1 cellular context compared by ENCODE assay signal in genomic region chr7:128739048-128739962, GRCh38.
TF ChIP-seq lines count a peak whose summit lies in the region.

TSS of gene CALU (plus strand) at chr7:128739359. CDS start at chr7:128748584, 9,225 bp downstream.

TF ChIP-seq in HCT116, 20 proteins besides CTCF, POLR2A, EP300 and RAD21 (continued from another document):
- no peak for TF ChIP-seq REST (IDR thresholded peaks at IDR 0.05; ENCODE audit: low read depth)
- no peak for TF ChIP-seq YY1 (IDR thresholded peaks at IDR 0.05; ENCODE audit: extremely low read depth, insufficient replicate concordance, low read depth, low read length)
